23 cellular contexts compared by ENCODE assay signal in the genomic region with DNA sequence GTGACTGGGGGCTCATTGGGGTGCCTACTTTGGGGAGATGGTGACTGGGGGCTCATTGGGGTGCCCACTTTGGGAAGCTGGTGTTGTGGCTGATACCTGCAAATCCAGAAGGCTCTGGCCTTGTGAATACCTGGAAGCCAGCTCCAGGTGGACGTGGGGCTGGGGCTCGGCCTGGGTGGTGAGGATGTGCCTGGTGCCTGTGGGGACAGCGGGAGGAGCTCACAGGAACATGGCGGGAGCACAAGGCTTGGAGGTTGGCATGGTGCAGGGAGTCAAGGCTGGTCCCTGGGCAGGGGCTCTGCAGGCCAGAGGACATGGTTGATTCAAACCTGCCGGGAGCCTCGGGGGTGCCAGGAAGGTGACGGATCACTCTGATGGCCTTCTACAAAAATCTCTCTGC.
DNase-seq lines count a peak whose midpoint lies in the region; ATAC-seq and TF ChIP-seq lines count a peak whose summit lies in the region.
"Had no signal": no experiment of that assay in that cellular context is flagged by ENCODE, and none has a peak within 500 bp of the region (broad histone marks: within the 10 kb centered on the region; RNA-seq: fewer than 3 reads in every experiment).

No MANE protein-coding gene starts in this region.

- DNase-seq in Right ventricle myocardium inferior (ENCODE audit: missing footprints), result peak; percentile 45
- no peak for DNase-seq in right atrium auricular region (ENCODE audit: low spot score)
- peak; percentile 8 for DNase-seq in left ventricle myocardium superior
- no peak for DNase-seq in left cardiac atrium
- DNase-seq in neuronal stem cell (ENCODE audit: low spot score), result no peak
- DNase-seq in osteoblast (ENCODE audit: insufficient read length, low spot score, missing footprints), result peak; percentile 62
- no peak for DNase-seq in left lobe of liver (ENCODE audit: low spot score)
- DNase-seq: 8988T; ACHN; BE2C; CD4-positive, alpha-beta memory T cell; CD4-positive, CD25-positive, alpha-beta regulatory T cell; CD8-positive, alpha-beta memory T cell; COR-L47; DMS 273 treated with DMSO at 0.1 percent for 48 hours; DMS153; DMS53; DMS79; DND-41; EL; GDM1 had no signal

- no peak overlapping the region for H4K91ac ChIP-seq in neuronal stem cell (ENCODE audit: low read depth, low read length, poor library complexity)

- no peak overlapping the region for H3K4ac ChIP-seq in neuronal stem cell (ENCODE audit: low read length)

- TF ChIP-seq CTCF in right atrium auricular region (IDR thresholded peaks at IDR 0.05) (no peak), osteoblast (IDR thresholded peaks at IDR 0.05; ENCODE audit: extremely low read depth, low read depth, low read length) (no peak)

- no peak overlapping the region for H3K4me2 ChIP-seq in neuronal stem cell (ENCODE audit: insufficient read depth, low read length, poor library complexity, severe bottlenecking)
- H3K4me2 ChIP-seq in osteoblast (ENCODE audit: insufficient read depth, low read length), result no peak overlapping the region
- H3K4me2 ChIP-seq: BLaER1 had no signal

- no peak overlapping the region for H2AK5ac ChIP-seq in neuronal stem cell (ENCODE audit: low read depth, low read length)

- H3K27ac ChIP-seq in right atrium auricular region (no peak overlapping the region), neuronal stem cell (replicated peaks; ENCODE audit: low read length) (no peak overlapping the region), osteoblast (ENCODE audit: low read depth, low read length) (no peak overlapping the region)
- H3K27ac ChIP-seq: BLaER1 had no signal

- no peak overlapping the region for H2BK5ac ChIP-seq in neuronal stem cell (ENCODE audit: low read length)

- no peak overlapping the region for H3K23ac ChIP-seq in neuronal stem cell (ENCODE audit: low read depth, low read length, poor library complexity)

- H3K27me3 ChIP-seq in right atrium auricular region, result no peaks in the 10 kb centered on the region
- no peaks in the 10 kb centered on the region for H3K27me3 ChIP-seq in neuronal stem cell (ENCODE audit: control insufficient read depth in 3 of 3, insufficient read depth in 3 of 3, low read depth in 1 of 3, low read length in 3 of 3)
- H3K27me3 ChIP-seq in osteoblast (ENCODE audit: insufficient read depth, low read length), result no peaks in the 10 kb centered on the region
- H3K27me3 ChIP-seq: BE2C, BLaER1 had no signal

- no peak overlapping the region for H2BK120ac ChIP-seq in neuronal stem cell (ENCODE audit: low read depth, low read length)

- H3K9me3 ChIP-seq in right atrium auricular region, result peaks cover 0 to 13% of the 10 kb centered on the region in 2 donors
- H3K9me3 ChIP-seq in neuronal stem cell (replicated peaks in 1 of 2; ENCODE audit: control insufficient read depth in 2 of 2, insufficient read depth in 1 of 2, low read depth in 1 of 2, low read length in 2 of 2), result peaks cover 6 to 8% of the 10 kb centered on the region in 2 donors
- H3K9me3 ChIP-seq in osteoblast (ENCODE audit: low read depth, low read length), result no peaks in the 10 kb centered on the region
- H3K9me3 ChIP-seq: BE2C had no signal

- no peaks in the 10 kb centered on the region for H3K79me2 ChIP-seq in osteoblast (ENCODE audit: insufficient read depth, low read length)

- H2AFZ ChIP-seq in neuronal stem cell (ENCODE audit: low read length), result no peak overlapping the region
- no peak overlapping the region for H2AFZ ChIP-seq in osteoblast (ENCODE audit: low read length)

- H3K14ac ChIP-seq in neuronal stem cell (ENCODE audit: low read length), result no peak overlapping the region

- H4K8ac ChIP-seq in neuronal stem cell (ENCODE audit: low read depth, low read length), result no peak overlapping the region

- peaks cover 9% of the 10 kb centered on the region for H3K79me1 ChIP-seq in neuronal stem cell (ENCODE audit: low read depth, low read length)

- H3K18ac ChIP-seq in neuronal stem cell (ENCODE audit: low read length), result peak overlapping the region; percentile 89

- H3K4me3 ChIP-seq in right atrium auricular region, result no peak overlapping the region
- H3K4me3 ChIP-seq in neuronal stem cell (ENCODE audit: low read length in 2 of 2), result no peak overlapping the region
- no peak overlapping the region for H3K4me3 ChIP-seq in osteoblast (ENCODE audit: insufficient read depth, low read length)
- H3K4me3 ChIP-seq: BLaER1, GM12878 had no signal

- no peak overlapping the region for H3K9ac ChIP-seq in neuronal stem cell (ENCODE audit: low read depth, low read length, poor library complexity)
- H3K9ac ChIP-seq: BLaER1 had no signal

- no peaks in the 10 kb centered on the region for H4K20me1 ChIP-seq in osteoblast (ENCODE audit: insufficient read depth, low read length)
- H4K20me1 ChIP-seq: BLaER1 had no signal

- no peaks in the 10 kb centered on the region for H3K36me3 ChIP-seq in right atrium auricular region
- peaks cover 0 to 1% of the 10 kb centered on the region in 2 donors for H3K36me3 ChIP-seq in neuronal stem cell (replicated peaks in 1 of 2; ENCODE audit: control insufficient read depth in 2 of 2, insufficient read depth in 2 of 2, low read length in 2 of 2)
- no peaks in the 10 kb centered on the region for H3K36me3 ChIP-seq in osteoblast (ENCODE audit: insufficient read depth, low read length)
- H3K36me3 ChIP-seq: BE2C, BLaER1 had no signal

- no peak for ATAC-seq in Right ventricle myocardium inferior
- ATAC-seq in left ventricle myocardium superior, result no peak
- ATAC-seq in left cardiac atrium, result no peak
- ATAC-seq in left lobe of liver, result no peak
- ATAC-seq: GM12878 had no signal

- intact Hi-C loops in Right ventricle myocardium inferior (cut with DNase I) (no loop called here), left ventricle myocardium superior (cut with micrococcal nuclease) (no loop called here), left cardiac atrium (cut with DNase I) (no loop called here)

- no peak overlapping the region for H2BK15ac ChIP-seq in neuronal stem cell (ENCODE audit: low read length)

- H3K4me1 ChIP-seq in right atrium auricular region (no peaks in the 10 kb centered on the region), neuronal stem cell (ENCODE audit: control insufficient read depth in 2 of 2, insufficient read depth in 1 of 2, low read depth in 1 of 2, low read length in 2 of 2) (peaks cover 0 to 5% of the 10 kb centered on the region in 2 donors), osteoblast (ENCODE audit: insufficient read depth, low read length) (no peaks in the 10 kb centered on the region)
- H3K4me1 ChIP-seq: BE2C, BLaER1 had no signal

- H2BK12ac ChIP-seq in neuronal stem cell (ENCODE audit: low read length), result peak overlapping the region; percentile 22

- no CpG with 5 or more reads among the region's 7 CpGs for WGBS in neuronal stem cell (ENCODE audit: extremely low coverage in 2 of 2, insufficient read length in 2 of 2, insufficient replicate concordance in 1 of 2), 2 donors

Comparison
In these comparisons a context has a peak if more than half of its experiments do, and no peak if none do; other contexts are left out.
1. DNase-seq: peak in Right ventricle myocardium inferior (single experiment), left ventricle myocardium superior (single experiment) and osteoblast (single experiment); none in right atrium auricular region (single experiment), left cardiac atrium (single experiment), neuronal stem cell (single experiment) and left lobe of liver (single experiment).